ENCODE assay signal across 14 cellular contexts in genomic region chr2:71943238-71944182, GRCh38.
DNase-seq lines count a peak whose midpoint lies in the region; ATAC-seq, FAIRE-seq and TF ChIP-seq lines count a peak whose summit lies in the region.
"Had no signal": no experiment of that assay in that cellular context is flagged by ENCODE, and none has a peak within 500 bp of the region (broad histone marks: within the 10 kb centered on the region; RNA-seq: fewer than 3 reads in every experiment).

No MANE protein-coding gene starts in this region.

- H3K79me2 ChIP-seq in HepG2 (ENCODE audit: insufficient read depth, low read length) (no peaks in the 10 kb centered on the region), neural progenitor cell (ENCODE audit: low read depth) (no peaks in the 10 kb centered on the region)

- H4K20me1 ChIP-seq in HepG2 (ENCODE audit: insufficient read depth, low read length) (no peaks in the 10 kb centered on the region), neural progenitor cell (ENCODE audit: low read depth) (no peaks in the 10 kb centered on the region)

- H3K27ac ChIP-seq in liver (ENCODE audit: low read depth in 1 of 2, low read length in 2 of 2) (no peak overlapping the region), HepG2 (ENCODE audit: extremely low read length, insufficient read depth, low read length) (no peak overlapping the region), neural progenitor cell (no peak overlapping the region)

- no peak for TF ChIP-seq POLR2A in HepG2 (IDR thresholded peaks at IDR 0.05; ENCODE audit: insufficient read depth in 1 of 2, low read depth in 2 of 2, low read length in 2 of 2)

- POLR2A ChIA-PET in HepG2 (lab: Yijun Ruan, JAX): no interaction called here
- POLR2A ChIA-PET in activated CD4-positive, alpha-beta T cell treated with anti-CD3 and anti-CD28 coated beads, Interleukin-2, amount 10 ng/mL, durations not matched to agents 7 days and 5 days (lab: Charles Lee): no interaction called here

- H3K4me1 ChIP-seq in liver (ENCODE audit: control insufficient read depth in 4 of 4, insufficient read depth in 4 of 4, low read length in 3 of 4) (peaks cover 0 to 5% (median 2%) of the 10 kb centered on the region in 4 donors), HepG2 (ENCODE audit: insufficient read depth, low read length) (no peaks in the 10 kb centered on the region), neural progenitor cell (peaks cover 14% of the 10 kb centered on the region)

- ATAC-seq in HepG2 (no peak), Right ventricle myocardium inferior (peak; percentile 43), GM19351 (IDR thresholded peaks at IDR 0.05; ENCODE audit: unreplicated experiment) (no peak)
- ATAC-seq: activated CD4-positive, CD25-positive, alpha-beta regulatory T cell treated with anti-CD3 and anti-CD28 coated beads, Interleukin-2, amount 50 U/mL, for 24 hours; activated T-helper 17 cell treated with anti-CD3 and anti-CD28 coated beads, Interleukin-2, amount 50 U/mL, for 72 hours had no signal

- H3K4me2 ChIP-seq in HepG2 (ENCODE audit: low read depth, low read length) (no peak overlapping the region), neural progenitor cell (peak overlapping the region; percentile 32)

- no peaks in the 10 kb centered on the region for H3F3A ChIP-seq in neural progenitor cell (ENCODE audit: low read depth)

- H3K27ac Mint-ChIP-seq in neural progenitor cell: no peak overlapping the region
- H3K27ac Mint-ChIP-seq in activated CD4-positive, alpha-beta T cell treated with anti-CD3 and anti-CD28 coated beads, Interleukin-2, amount 10 ng/mL, durations not matched to agents 7 days and 5 days: no peak overlapping the region
- H3K27ac Mint-ChIP-seq: activated T-helper 17 cell treated with anti-CD3 and anti-CD28 coated beads, Interleukin-2, amount 50 U/mL, for 72 hours had no signal

- H3K27me3 Mint-ChIP-seq in neural progenitor cell (ENCODE audit: insufficient read depth, low read depth): peaks cover 18% of the 10 kb centered on the region
- H3K27me3 Mint-ChIP-seq in activated CD4-positive, alpha-beta T cell treated with anti-CD3 and anti-CD28 coated beads, Interleukin-2, amount 10 ng/mL, durations not matched to agents 7 days and 5 days: no peaks in the 10 kb centered on the region

- H2AFZ ChIP-seq in HepG2 (ENCODE audit: low read length) (no peak overlapping the region), neural progenitor cell (replicated peaks) (peak overlapping the region; percentile 79)

- peaks cover 14% of the 10 kb centered on the region for H3K4me1 Mint-ChIP-seq in neural progenitor cell
- no peaks in the 10 kb centered on the region for H3K4me1 Mint-ChIP-seq in activated CD4-positive, alpha-beta T cell treated with anti-CD3 and anti-CD28 coated beads, Interleukin-2, amount 10 ng/mL, durations not matched to agents 7 days and 5 days
- H3K4me1 Mint-ChIP-seq: activated T-helper 17 cell treated with anti-CD3 and anti-CD28 coated beads, Interleukin-2, amount 50 U/mL, for 72 hours had no signal

- H3K4me3 Mint-ChIP-seq in neural progenitor cell: no peak overlapping the region
- H3K4me3 Mint-ChIP-seq in activated CD4-positive, alpha-beta T cell treated with anti-CD3 and anti-CD28 coated beads, Interleukin-2, amount 10 ng/mL, durations not matched to agents 7 days and 5 days: no peak overlapping the region
- H3K4me3 Mint-ChIP-seq: activated T-helper 17 cell treated with anti-CD3 and anti-CD28 coated beads, Interleukin-2, amount 50 U/mL, for 72 hours had no signal

- TF ChIP-seq EP300 in HepG2 (IDR thresholded peaks at IDR 0.05; ENCODE audit: low read depth in 2 of 2, low read length in 2 of 2) (no peak), HepG2 (CRISPR knock-in tag; IDR thresholded peaks at IDR 0.05; ENCODE audit: borderline replicate concordance) (no peak)

- 91% methylated on average over 17 of the region's 17 CpGs for WGBS in liver
- WGBS in HepG2 (ENCODE audit: low lambda C conversion rate): 37% methylated on average over 17 of the region's 17 CpGs

- H3K9me3 Mint-ChIP-seq in neural progenitor cell: no peaks in the 10 kb centered on the region
- H3K9me3 Mint-ChIP-seq in activated CD4-positive, alpha-beta T cell treated with anti-CD3 and anti-CD28 coated beads, Interleukin-2, amount 10 ng/mL, durations not matched to agents 7 days and 5 days: no peaks in the 10 kb centered on the region
- H3K9me3 Mint-ChIP-seq: activated T-helper 17 cell treated with anti-CD3 and anti-CD28 coated beads, Interleukin-2, amount 50 U/mL, for 72 hours had no signal

- H3K36me3 ChIP-seq in liver (ENCODE audit: control insufficient read depth in 4 of 4, insufficient read depth in 3 of 4, low read depth in 1 of 4, low read length in 3 of 4) (no peaks in the 10 kb centered on the region), HepG2 (replicated peaks in 1 of 2; ENCODE audit: control insufficient read depth in 1 of 2, insufficient read depth in 2 of 2, low read length in 2 of 2) (no peaks in the 10 kb centered on the region), neural progenitor cell (no peaks in the 10 kb centered on the region)
- H3K36me3 ChIP-seq: tibial artery had no signal

- DNase-seq in HepG2 (ENCODE audit: low spot score): no peak
- DNase-seq in Right ventricle myocardium inferior (ENCODE audit: missing footprints): no peak
- DNase-seq in neural progenitor cell (ENCODE audit: low spot score): no peak
- DNase-seq in activated CD4-positive, alpha-beta T cell treated with anti-CD3 and anti-CD28 coated beads, Interleukin-2, amount 10 ng/mL, durations not matched to agents 7 days and 5 days: no peak
- no peak for DNase-seq in NCI-H69 (lab: John Stamatoyannopoulos, UW)
- no peak for DNase-seq in foreskin melanocyte
- DNase-seq: ACHN, NCI-H1048 had no signal

- H3K4me3 ChIP-seq in liver (ENCODE audit: low read depth in 1 of 3, low read length in 3 of 3) (no peak overlapping the region), HepG2 (replicated peaks in 1 of 3; ENCODE audit: insufficient read depth in 1 of 3, low read depth in 2 of 3, low read length in 3 of 3) (no peak overlapping the region), neural progenitor cell (no peak overlapping the region)
- H3K4me3 ChIP-seq: tibial artery had no signal

- no TSS peak for BruUV-seq in HepG2 (replicated peaks; lab: Mats Ljungman, UMichigan)

- TF ChIP-seq CTCF in liver (IDR thresholded peaks at IDR 0.05; ENCODE audit: low read depth, low read length, missing input control): no peak
- no peak for TF ChIP-seq CTCF in HepG2 (CRISPR knock-in tag; IDR thresholded peaks at IDR 0.05)
- TF ChIP-seq CTCF in neural progenitor cell (IDR thresholded peaks at IDR 0.05): no peak

- CTCF ChIA-PET in HepG2 (lab: Yijun Ruan, JAX; ENCODE audit: low intra/inter-chr PET ratio, low total read pairs): no interaction called here
- CTCF ChIA-PET in activated CD4-positive, alpha-beta T cell treated with anti-CD3 and anti-CD28 coated beads, Interleukin-2, amount 10 ng/mL, durations not matched to agents 7 days and 5 days (lab: Charles Lee): interaction anchor here (0.9 kb wide), 1 partner anchor 8 kb away, joined by 3 read pairs; no protein-coding TSS in a partner anchor

- TF ChIP-seq RAD21 in liver (IDR thresholded peaks at IDR 0.05) (no peak), HepG2 (CRISPR knock-in tag; IDR thresholded peaks at IDR 0.05) (no peak)

- H3K27me3 ChIP-seq in liver (ENCODE audit: control insufficient read depth in 4 of 4, insufficient read depth in 4 of 4, low read length in 3 of 4) (no peaks in the 10 kb centered on the region), HepG2 (ENCODE audit: control insufficient read depth in 1 of 2, insufficient read depth in 2 of 2, low read length in 2 of 2) (peaks cover 3 to 73% of the 10 kb centered on the region in 2 experiments; a peak in 4 of 5 replicates), neural progenitor cell (no peaks in the 10 kb centered on the region)
- H3K27me3 ChIP-seq: tibial artery had no signal

- H3K9ac ChIP-seq in liver (ENCODE audit: low read depth in 1 of 2, low read length in 2 of 2) (no peak overlapping the region), HepG2 (ENCODE audit: insufficient read depth, low read depth, low read length) (no peak overlapping the region), neural progenitor cell (no peak overlapping the region)

- FAIRE-seq in HepG2 (lab: Jason Lieb, UNC): no peak
- FAIRE-seq: D721Med had no signal

- intact Hi-C loops in HepG2 (cut with micrococcal nuclease; ENCODE audit: unreplicated experiment): no loop called here
- intact Hi-C loops in Right ventricle myocardium inferior (cut with DNase I): no loop called here

- H3K9me3 ChIP-seq in liver (ENCODE audit: control insufficient read depth in 4 of 4, low read length in 3 of 4) (no peaks in the 10 kb centered on the region), HepG2 (ENCODE audit: low read length) (no peaks in the 10 kb centered on the region), neural progenitor cell (ENCODE audit: low read depth) (no peaks in the 10 kb centered on the region)
- H3K9me3 ChIP-seq: tibial artery had no signal

- in situ Hi-C loops in HepG2 (cut with HindIII; ENCODE audit: extremely low pct_ligation_motif_present, low pct_unique_long_range_greater_than_20kb): no loop called here

- no peaks in the 10 kb centered on the region for H3K36me3 Mint-ChIP-seq in neural progenitor cell
- H3K36me3 Mint-ChIP-seq in activated CD4-positive, alpha-beta T cell treated with anti-CD3 and anti-CD28 coated beads, Interleukin-2, amount 10 ng/mL, durations not matched to agents 7 days and 5 days (ENCODE audit: low read depth): no peaks in the 10 kb centered on the region

TF ChIP-seq in liver, 16 proteins besides CTCF, POLR2A, EP300 and RAD21 (continues in another document):
- TF ChIP-seq FOXA1 (IDR thresholded peaks at IDR 0.05): no peak
- no peak for TF ChIP-seq SP1 (IDR thresholded peaks at IDR 0.05)
- no peak for TF ChIP-seq FOXA2 (IDR thresholded peaks at IDR 0.05)
- TF ChIP-seq MAX (IDR thresholded peaks at IDR 0.05): no peak
- TF ChIP-seq RXRA (IDR thresholded peaks at IDR 0.05): peak; percentile 36 to 48
- no peak for TF ChIP-seq EGR1 (IDR thresholded peaks at IDR 0.05; ENCODE audit: low read depth in 2 of 2)
- peak; percentile 93 for TF ChIP-seq NR2F2 (IDR thresholded peaks at IDR 0.05)

TF ChIP-seq in HepG2, 621 proteins besides CTCF, POLR2A, EP300 and RAD21 (continues in another document):
- TF ChIP-seq ZNF503 (CRISPR knock-in tag; IDR thresholded peaks at IDR 0.05): no peak
- no peak for TF ChIP-seq TAF1 (CRISPR knock-in tag; IDR thresholded peaks at IDR 0.05)
- TF ChIP-seq RFX5 (IDR thresholded peaks at IDR 0.05; ENCODE audit: low read depth, low read length): no peak
